In the genomic region with DNA sequence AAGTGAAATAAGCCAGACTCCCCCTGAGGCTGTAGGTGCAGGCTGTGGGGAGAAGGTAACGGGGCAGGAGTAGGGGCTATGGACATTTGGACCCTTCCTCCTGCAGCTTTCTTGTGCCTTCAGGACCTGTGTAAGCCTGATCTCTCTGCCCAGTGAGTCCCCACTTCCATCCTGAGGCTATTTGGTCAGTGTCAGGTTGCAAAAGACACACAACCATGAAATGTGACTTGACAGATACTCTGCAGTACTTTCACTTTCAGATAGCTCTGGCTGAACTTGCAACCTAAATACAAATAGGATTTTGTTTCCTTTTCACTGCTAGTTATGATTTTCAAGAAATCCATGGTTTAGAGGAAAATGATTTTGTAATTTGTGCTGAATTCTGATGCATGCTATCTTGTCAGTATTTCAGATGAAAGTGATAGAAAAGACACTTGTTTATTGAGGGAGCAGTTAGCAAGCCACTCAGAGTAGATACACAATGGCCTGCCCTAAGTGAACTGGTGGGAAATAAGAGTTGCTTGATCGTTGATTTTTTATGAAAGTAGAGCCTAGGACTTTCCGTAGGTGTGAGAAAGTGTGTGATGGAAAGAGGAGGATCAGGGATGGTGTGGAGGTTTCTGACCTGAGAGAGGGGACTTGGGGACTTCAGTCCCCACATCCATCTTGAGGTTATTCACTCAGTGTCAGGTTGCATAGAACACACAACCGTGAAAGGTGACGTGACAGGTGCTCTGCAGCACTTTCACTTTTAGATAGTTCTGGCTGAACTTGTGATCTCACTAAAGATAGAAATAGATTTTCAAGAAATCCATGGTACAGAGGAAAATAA, we compare ENCODE assay signal across 1 cellular context.
TF ChIP-seq lines count a peak whose summit lies in the region.

No MANE protein-coding gene starts in this region.

TF ChIP-seq in K562, 482 proteins besides CTCF, POLR2A, EP300 and RAD21:
- no peak for TF ChIP-seq RCOR1 (IDR thresholded peaks at IDR 0.05; ENCODE audit: borderline replicate concordance in 1 of 2, low read depth in 2 of 2, low read length in 2 of 2)
- TF ChIP-seq, protein P1, sequence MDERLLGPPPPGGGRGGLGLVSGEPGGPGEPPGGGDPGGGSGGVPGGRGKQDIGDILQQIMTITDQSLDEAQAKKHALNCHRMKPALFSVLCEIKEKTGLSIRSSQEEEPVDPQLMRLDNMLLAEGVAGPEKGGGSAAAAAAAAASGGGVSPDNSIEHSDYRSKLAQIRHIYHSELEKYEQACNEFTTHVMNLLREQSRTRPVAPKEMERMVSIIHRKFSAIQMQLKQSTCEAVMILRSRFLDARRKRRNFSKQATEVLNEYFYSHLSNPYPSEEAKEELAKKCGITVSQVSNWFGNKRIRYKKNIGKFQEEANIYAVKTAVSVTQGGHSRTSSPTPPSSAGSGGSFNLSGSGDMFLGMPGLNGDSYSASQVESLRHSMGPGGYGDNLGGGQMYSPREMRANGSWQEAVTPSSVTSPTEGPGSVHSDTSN (CRISPR knock-in tag; IDR thresholded peaks at IDR 0.05; ENCODE audit: low read depth), result no peak
- TF ChIP-seq, protein P1 (tag; conservative IDR thresholded peaks at IDR 0.05; ENCODE audit: low read depth), result peak; percentile 40
